In genomic region chr14:24665440-24665991, GRCh38 we compare ENCODE assay signal across 9 cellular contexts. TPM values are rescaled to one million over a fixed set of nuclear protein-coding genes. Genes with fewer than 3 reads are reported as not detected.
DNase-seq lines count a peak whose midpoint lies in the region; ATAC-seq and TF ChIP-seq lines count a peak whose summit lies in the region.
"Had no signal": no experiment of that assay in that cellular context is flagged by ENCODE, and none has a peak within 500 bp of the region (broad histone marks: within the 10 kb centered on the region; RNA-seq: fewer than 3 reads in every experiment).

No MANE protein-coding gene starts in this region.

- peaks cover 2% of the 10 kb centered on the region for H3K4me1 Mint-ChIP-seq in T-helper 17 cell

- H3K27me3 ChIP-seq in heart right ventricle = no peaks in the 10 kb centered on the region
- H3K27me3 ChIP-seq in right cardiac atrium (ENCODE audit: control insufficient read depth, insufficient read depth) = no peaks in the 10 kb centered on the region
- H3K27me3 ChIP-seq in hepatocyte = no peaks in the 10 kb centered on the region
- H3K27me3 ChIP-seq: SJSA1 had no signal

- WGBS in heart right ventricle, 2 donors = 52 to 53% methylated on average over 4 of the region's 4 CpGs
- WGBS in right cardiac atrium = 46% methylated on average over 4 of the region's 4 CpGs
- 77% methylated on average over 4 of the region's 4 CpGs for WGBS in hepatocyte (ENCODE audit: low lambda C conversion rate, missing lambda C conversion rate)

- H3K4me1 ChIP-seq in heart right ventricle (peaks cover 0 to 27% (median 6%) of the 10 kb centered on the region in 9 donors), right cardiac atrium (ENCODE audit: control insufficient read depth, insufficient read depth, low read length) (no peaks in the 10 kb centered on the region), hepatocyte (ENCODE audit: insufficient read depth) (no peaks in the 10 kb centered on the region)
- H3K4me1 ChIP-seq: SJSA1 had no signal

- H3K79me2 ChIP-seq in hepatocyte = no peaks in the 10 kb centered on the region

- H3K9me3 ChIP-seq in heart right ventricle (no peaks in the 10 kb centered on the region), right cardiac atrium (ENCODE audit: control insufficient read depth, low read length) (no peaks in the 10 kb centered on the region), T-helper 17 cell (ENCODE audit: control insufficient read depth, low read length, poor library complexity, severe bottlenecking) (no peaks in the 10 kb centered on the region), hepatocyte (ENCODE audit: low read depth) (no peaks in the 10 kb centered on the region)
- H3K9me3 ChIP-seq: SJSA1 had no signal

- peak in 7 of 8 donors; percentile 25 to 58 (median 46) for ATAC-seq in heart right ventricle
- ATAC-seq in right cardiac atrium = no peak
- ATAC-seq in HG03045 (IDR thresholded peaks at IDR 0.05; ENCODE audit: unreplicated experiment) = peak; percentile 89
- peak; percentile 36 for ATAC-seq in T-helper 17 cell
- ATAC-seq in stimulated activated naive CD8-positive, alpha-beta T cell treated with anti-CD3 and anti-CD28 coated beads, Interleukin-15, Interleukin-2, amounts not matched to agents 100 U/mL and 50 U/mL, for 24 hours = peak; percentile 92

- H3K36me3 ChIP-seq in heart right ventricle (no peaks in the 10 kb centered on the region), hepatocyte (replicated peaks; ENCODE audit: insufficient read depth, low read depth) (no peaks in the 10 kb centered on the region)
- H3K36me3 ChIP-seq: SJSA1 had no signal

- no peak overlapping the region for H3K27ac Mint-ChIP-seq in T-helper 17 cell

- no peak overlapping the region for H3K4me2 ChIP-seq in hepatocyte

- H3K4me3 Mint-ChIP-seq in T-helper 17 cell = peak overlapping the region; percentile 67

- H4K20me1 ChIP-seq in hepatocyte (ENCODE audit: insufficient read depth, poor library complexity, severe bottlenecking) = no peaks in the 10 kb centered on the region

- TF ChIP-seq CTCF in heart right ventricle (IDR thresholded peaks at IDR 0.05) (no peak), hepatocyte (IDR thresholded peaks at IDR 0.05; ENCODE audit: poor library complexity) (no peak)

- no peaks in the 10 kb centered on the region for H3K9me2 ChIP-seq in hepatocyte (replicated peaks; ENCODE audit: insufficient read depth)

- no peak overlapping the region for H2AFZ ChIP-seq in hepatocyte

- no peak for DNase-seq in heart right ventricle
- DNase-seq in right cardiac atrium = no peak
- no peak for DNase-seq in T-helper 17 cell
- DNase-seq in stimulated activated naive CD8-positive, alpha-beta T cell treated with anti-CD3 and anti-CD28 coated beads, Interleukin-15, Interleukin-2, amounts not matched to agents 100 U/mL and 50 U/mL, for 24 hours = peak; percentile 70
- DNase-seq in NCI-H345 (lab: John Stamatoyannopoulos, UW) = no peak
- DNase-seq in cardiac septum (ENCODE audit: low spot score) = no peak
- no peak for DNase-seq in hepatocyte (ENCODE audit: low spot score)

- intact Hi-C loops in heart right ventricle (cut with DNase I) (no loop called here), right cardiac atrium (cut with DNase I) (no loop called here), cardiac septum (cut with DNase I) (no loop called here)

- H3K27me3 Mint-ChIP-seq in T-helper 17 cell = peaks cover 10% of the 10 kb centered on the region

- H3K36me3 Mint-ChIP-seq in T-helper 17 cell (ENCODE audit: low read depth) = peaks cover 5% of the 10 kb centered on the region

- H3K27ac ChIP-seq in heart right ventricle (peak overlapping the region in 1 of 10 donors; percentile 11), right cardiac atrium (ENCODE audit: low read length) (no peak overlapping the region), hepatocyte (no peak overlapping the region)
- H3K27ac ChIP-seq: SJSA1 had no signal

- no peak overlapping the region for H3K4me3 ChIP-seq in heart right ventricle
- H3K4me3 ChIP-seq in right cardiac atrium (ENCODE audit: low read length) = no peak overlapping the region
- no peak overlapping the region for H3K4me3 ChIP-seq in hepatocyte
- H3K4me3 ChIP-seq: SJSA1 had no signal

RNA-seq across cellular contexts. Expression of gene GZMB, which starts 31.5 kb away (rescaled TPM):
- 10 to 100 TPM in 1 of 10 donors, 1 to 10 TPM in 3, under 1 TPM in 5, not detected in 1; 0.35 to 19.2 (median 0.96) TPM for total RNA-seq in heart right ventricle
- polyA plus RNA-seq in heart right ventricle = 1 to 10 TPM in 1 of 2 donors, under 1 TPM in 1; 0.46 to 1.8 TPM
- under 1 TPM in 2 of 4 donors, not detected in 2; 0.38 to 0.71 TPM for total RNA-seq in right cardiac atrium
- polyA plus RNA-seq in right cardiac atrium = 0.95 TPM
- under 1 TPM in 1 of 2 donors, not detected in 1; 0.82 TPM for total RNA-seq in T-helper 17 cell
- 0.48 TPM for total RNA-seq in cardiac septum
- total RNA-seq in hepatocyte = not detected in 2 replicates
- not detected in 2 replicates for polyA plus RNA-seq in hepatocyte

RNA-seq across cellular contexts. Expression of gene GZMH, which starts 56.0 kb away (rescaled TPM):
- total RNA-seq in heart right ventricle = 1 to 10 TPM in 2 of 10 donors, under 1 TPM in 4, not detected in 4; 0.34 to 6.4 (median 0.72) TPM
- under 1 TPM; 0.28 to 0.37 TPM for polyA plus RNA-seq in heart right ventricle
- total RNA-seq in right cardiac atrium = 1 to 10 TPM in 1 of 4 donors, under 1 TPM in 2, not detected in 1; 0.56 to 2.0 (median 0.97) TPM
- polyA plus RNA-seq in right cardiac atrium = 0.32 TPM
- 1 to 10 TPM in 1 of 2 donors, not detected in 1; 2.0 TPM for total RNA-seq in T-helper 17 cell
- 0.48 TPM for total RNA-seq in cardiac septum
- not detected in 2 replicates for total RNA-seq in hepatocyte
- not detected in 2 replicates for polyA plus RNA-seq in hepatocyte
- total RNA-seq: SJSA1 had no signal

Comparison
In these comparisons a context has a peak if more than half of its experiments do, and no peak if none do; other contexts are left out.
1. ATAC-seq: peak in heart right ventricle (7 of 8), HG03045 (single experiment), T-helper 17 cell (single experiment) and stimulated activated naive CD8-positive, alpha-beta T cell treated with anti-CD3 and anti-CD28 coated beads, Interleukin-15, Interleukin-2, amounts not matched to agents 100 U/mL and 50 U/mL, for 24 hours (single experiment); none in right cardiac atrium (0 of 2).